Comparison of ENCODE assay signal across 1 cellular context in genomic region chr1:33371334-33371733, GRCh38.
TF ChIP-seq lines count a peak whose summit lies in the region.

No MANE protein-coding gene starts in this region.

TF ChIP-seq in HEK293, 187 proteins besides CTCF, POLR2A, EP300 and RAD21:
- TF ChIP-seq ZNF18 (tag by site-specific recombination; IDR thresholded peaks at IDR 0.05) = 0 out of 2 replicates have a peak, but pooled peaks have one; percentile 26
- TF ChIP-seq KLF8 (tag by site-specific recombination; IDR thresholded peaks at IDR 0.05) = no peak
- TF ChIP-seq GLIS1 (tag by site-specific recombination; IDR thresholded peaks at IDR 0.05) = 0 out of 2 replicates have a peak, but pooled peaks have one; percentile 12
